ENCODE assay signal across 1 cellular context in genomic region chrX:46791927-46792825, GRCh38.
TF ChIP-seq lines count a peak whose summit lies in the region.

No MANE protein-coding gene starts in this region.

TF ChIP-seq in GM12878, 131 proteins besides CTCF, POLR2A, EP300 and RAD21 (continued from another document):
- no peak for TF ChIP-seq ZBTB11 (CRISPR knock-in tag; IDR thresholded peaks at IDR 0.05)
- TF ChIP-seq RAD51 (IDR thresholded peaks at IDR 0.05), result no peak
- TF ChIP-seq NKRF (conservative IDR thresholded peaks at IDR 0.05), result no peak
- TF ChIP-seq ATF7 (IDR thresholded peaks at IDR 0.05; ENCODE audit: low read depth), result no peak
- TF ChIP-seq MEF2A (IDR thresholded peaks at IDR 0.05; ENCODE audit: insufficient read depth, low read depth, low read length), result 0 out of 2 replicates have a peak, but pooled peaks have one; percentile 21
- no peak for TF ChIP-seq CEBPB (IDR thresholded peaks at IDR 0.05; ENCODE audit: borderline replicate concordance in 1 of 2, low read depth in 2 of 2, low read length in 2 of 2)
- TF ChIP-seq FOXM1 (IDR thresholded peaks at IDR 0.05; ENCODE audit: low read depth, low read length), result 0 out of 2 replicates have a peak, but pooled peaks have one; percentile 22
- peak; percentile 35; the same call in 1 of the 2 replicates for TF ChIP-seq BCL11A (IDR thresholded peaks at IDR 0.05; ENCODE audit: low read depth, low read length)
- no peak for TF ChIP-seq CBX5 (IDR thresholded peaks at IDR 0.05; ENCODE audit: low read depth)
- TF ChIP-seq SUZ12 (IDR thresholded peaks at IDR 0.05; ENCODE audit: unreplicated experiment), result no peak
- peak; percentile 27; the same call in 1 of the 2 replicates for TF ChIP-seq ATF2 (IDR thresholded peaks at IDR 0.05; ENCODE audit: low read length)
- no peak for TF ChIP-seq CHD4 (IDR thresholded peaks at IDR 0.05)
- TF ChIP-seq NFIC (IDR thresholded peaks at IDR 0.05; ENCODE audit: low read depth, low read length), result peak; percentile 67
- TF ChIP-seq RUNX3 (IDR thresholded peaks at IDR 0.05; ENCODE audit: low read length), result peak; percentile 89
- no peak for TF ChIP-seq TARDBP (IDR thresholded peaks at IDR 0.05; ENCODE audit: borderline replicate concordance)
- 0 out of 2 replicates have a peak, but pooled peaks have one; percentile 34 for TF ChIP-seq DPF2 (IDR thresholded peaks at IDR 0.05)
